In the genomic region with DNA sequence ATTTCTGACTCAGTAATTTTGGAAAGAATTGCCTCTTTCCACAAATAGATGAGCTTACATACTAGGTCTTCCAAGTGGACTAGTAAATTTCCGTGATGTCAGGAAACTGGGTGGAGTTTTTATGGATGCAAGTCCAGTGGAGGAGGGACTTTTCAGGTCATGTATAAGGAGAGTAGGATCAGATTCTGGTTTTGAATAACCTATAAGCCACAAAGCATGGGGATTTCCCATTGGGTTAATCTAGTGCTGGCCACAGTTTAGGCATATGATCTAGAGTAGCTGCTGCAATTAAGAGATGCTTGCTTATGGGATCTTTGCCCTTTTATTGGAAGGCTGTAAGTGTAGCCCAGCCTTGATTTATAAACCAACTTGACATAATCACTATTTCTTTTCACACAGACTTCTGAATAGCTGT, we compare ENCODE assay signal across 8 cellular contexts. TPM values are rescaled to one million over a fixed set of nuclear protein-coding genes. Genes with fewer than 3 reads are reported as not detected.
A peak's percentile ranks its signal among the peaks of the same experiment; 100 is the strongest.
DNase-seq lines count a peak whose midpoint lies in the region; ATAC-seq, FAIRE-seq and TF ChIP-seq lines count a peak whose summit lies in the region.

No MANE protein-coding gene starts in this region.

- H3K4me1 Mint-ChIP-seq in stimulated activated naive CD8-positive, alpha-beta T cell treated with anti-CD3 and anti-CD28 coated beads, Interleukin-15, amount 100 ng/mL, for 72 hours, result peaks cover 43% of the 10 kb centered on the region
- H3K4me1 Mint-ChIP-seq in CD14-positive monocyte, result peaks cover 17% of the 10 kb centered on the region

- ATAC-seq in HG02763 (IDR thresholded peaks at IDR 0.05; ENCODE audit: unreplicated experiment), result peak; percentile 88
- ATAC-seq in stimulated activated naive CD8-positive, alpha-beta T cell treated with anti-CD3 and anti-CD28 coated beads, Interleukin-15, amount 100 ng/mL, for 72 hours, result peak; percentile 99

- no peaks in the 10 kb centered on the region for H3K27me3 Mint-ChIP-seq in stimulated activated naive CD8-positive, alpha-beta T cell treated with anti-CD3 and anti-CD28 coated beads, Interleukin-15, amount 100 ng/mL, for 72 hours
- peaks cover 0 to 3% (median 0%) of the 10 kb centered on the region in 3 donors for H3K27me3 Mint-ChIP-seq in CD14-positive monocyte (ENCODE audit: low read depth in 3 of 3)

- intact Hi-C loops in CD14-positive monocyte (cut with micrococcal nuclease), result no loop called here

- TF ChIP-seq CTCF in CD14-positive monocyte (IDR thresholded peaks at IDR 0.05), result no peak

- DNase-seq in stimulated activated CD4-positive, alpha-beta T cell treated with anti-CD3 and anti-CD28 coated beads, Interleukin-12 subunit alpha, Interleukin-12 subunit beta, amount 100 ng/mL, for 48 hours (ENCODE audit: low read depth in 2 of 3, low spot score in 1 of 3), result peak in 2 of 3 donors; percentile 8 to 19
- no peak for DNase-seq in stimulated activated CD4-positive, alpha-beta T cell treated with anti-CD3 and anti-CD28 coated beads, Interleukin-1b, Interleukin-23, amount 100 ng/mL, for 48 hours
- no peak for DNase-seq in RCC 7860 (ENCODE audit: low spot score)
- peak; percentile 58 for DNase-seq in glomerular visceral epithelial cell (ENCODE audit: extremely low spot score)
- peak; percentile 16 to 22 for DNase-seq in stimulated activated naive CD8-positive, alpha-beta T cell treated with anti-CD3 and anti-CD28 coated beads, Interleukin-15, amount 100 ng/mL, for 72 hours
- DNase-seq in 8988T, result no peak
- DNase-seq in CD14-positive monocyte (ENCODE audit: low spot score), result no peak

- peak overlapping the region in 1 of 2 donors; percentile 9 for H3K27ac Mint-ChIP-seq in stimulated activated naive CD8-positive, alpha-beta T cell treated with anti-CD3 and anti-CD28 coated beads, Interleukin-15, amount 100 ng/mL, for 72 hours
- H3K27ac Mint-ChIP-seq in CD14-positive monocyte, result no peak overlapping the region

- H3K36me3 Mint-ChIP-seq in CD14-positive monocyte, result peaks cover 12 to 26% of the 10 kb centered on the region in 2 donors

- peak overlapping the region in 1 of 2 donors; percentile 25 for H3K4me3 Mint-ChIP-seq in stimulated activated naive CD8-positive, alpha-beta T cell treated with anti-CD3 and anti-CD28 coated beads, Interleukin-15, amount 100 ng/mL, for 72 hours
- H3K4me3 Mint-ChIP-seq in CD14-positive monocyte, result no peak overlapping the region

- H3K9me3 Mint-ChIP-seq in stimulated activated naive CD8-positive, alpha-beta T cell treated with anti-CD3 and anti-CD28 coated beads, Interleukin-15, amount 100 ng/mL, for 72 hours, result no peaks in the 10 kb centered on the region
- no peaks in the 10 kb centered on the region for H3K9me3 Mint-ChIP-seq in CD14-positive monocyte

- FAIRE-seq in RCC 7860 (lab: Jason Lieb, UNC), result peak; percentile 23

RNA-seq across cellular contexts. Expression of a gene that starts 33.8 kb away (rescaled TPM):
- polyA plus RNA-seq in CD14-positive monocyte, result 10 to 100 TPM; 20.0 to 29.5 TPM

RNA-seq across cellular contexts. Expression of a gene that starts 54.8 kb away (rescaled TPM):
- polyA plus RNA-seq in CD14-positive monocyte, result 1 to 10 TPM; 1.8 to 2.1 TPM

Comparison
In these comparisons a context has a peak if more than half of its experiments do, and no peak if none do; other contexts are left out.
1. DNase-seq: peak in stimulated activated CD4-positive, alpha-beta T cell treated with anti-CD3 and anti-CD28 coated beads, Interleukin-12 subunit alpha, Interleukin-12 subunit beta, amount 100 ng/mL, for 48 hours (2 of 3), glomerular visceral epithelial cell (single experiment) and stimulated activated naive CD8-positive, alpha-beta T cell treated with anti-CD3 and anti-CD28 coated beads, Interleukin-15, amount 100 ng/mL, for 72 hours (2 of 2); none in stimulated activated CD4-positive, alpha-beta T cell treated with anti-CD3 and anti-CD28 coated beads, Interleukin-1b, Interleukin-23, amount 100 ng/mL, for 48 hours (single experiment), RCC 7860 (single experiment), 8988T (single experiment) and CD14-positive monocyte (single experiment).